ENCODE assay signal across 16 cellular contexts in genomic region chr6:72464791-72465691, GRCh38.
DNase-seq lines count a peak whose midpoint lies in the region; ATAC-seq, FAIRE-seq and TF ChIP-seq lines count a peak whose summit lies in the region.
"Had no signal": no experiment of that assay in that cellular context is flagged by ENCODE, and none has a peak within 500 bp of the region (broad histone marks: within the 10 kb centered on the region; RNA-seq: fewer than 3 reads in every experiment).

No MANE protein-coding gene starts in this region.

- no peak overlapping the region for H3K4me3 ChIP-seq in fibroblast of the aortic adventitia (ENCODE audit: low read depth, low read length)
- no peak overlapping the region for H3K4me3 ChIP-seq in skeletal muscle cell (ENCODE audit: low read depth, low read length)
- H3K4me3 ChIP-seq: ovary had no signal

- H3K27me3 Mint-ChIP-seq in activated naive CD4-positive, alpha-beta T cell treated with anti-CD3 and anti-CD28 coated beads, Interleukin-2, amount 10 ng/mL, durations not matched to agents 7 days and 5 days: no peaks in the 10 kb centered on the region

- no peak for TF ChIP-seq CTCF in fibroblast of the aortic adventitia (IDR thresholded peaks at IDR 0.05; ENCODE audit: insufficient read depth, low read length)

- H3K27ac Mint-ChIP-seq in activated naive CD4-positive, alpha-beta T cell treated with anti-CD3 and anti-CD28 coated beads, Interleukin-2, amount 10 ng/mL, durations not matched to agents 7 days and 5 days: no peak overlapping the region
- H3K27ac Mint-ChIP-seq: activated CD4-positive, alpha-beta memory T cell treated with anti-CD3 and anti-CD28 coated beads for 36 hours; activated naive CD8-positive, alpha-beta T cell treated with anti-CD3 and anti-CD28 coated beads, Interleukin-2, amount 50 U/mL, for 24 hours had no signal

- TF ChIP-seq POLR2A in H54 (IDR thresholded peaks at IDR 0.05; ENCODE audit: low read depth, low read length): no peak

- no peaks in the 10 kb centered on the region for H3K9me3 Mint-ChIP-seq in activated naive CD4-positive, alpha-beta T cell treated with anti-CD3 and anti-CD28 coated beads, Interleukin-2, amount 10 ng/mL, durations not matched to agents 7 days and 5 days
- H3K9me3 Mint-ChIP-seq: activated CD4-positive, alpha-beta memory T cell treated with anti-CD3 and anti-CD28 coated beads for 36 hours; activated naive CD8-positive, alpha-beta T cell treated with anti-CD3 and anti-CD28 coated beads, Interleukin-2, amount 50 U/mL, for 24 hours had no signal

- CTCF ChIA-PET in activated naive CD4-positive, alpha-beta T cell treated with anti-CD3 and anti-CD28 coated beads, Interleukin-2, amount 10 ng/mL, durations not matched to agents 7 days and 5 days (lab: Charles Lee): no interaction called here

- peak; percentile 100 for FAIRE-seq in H54 (lab: Jason Lieb, UNC)

- no peaks in the 10 kb centered on the region for H3K36me3 Mint-ChIP-seq in activated naive CD4-positive, alpha-beta T cell treated with anti-CD3 and anti-CD28 coated beads, Interleukin-2, amount 10 ng/mL, durations not matched to agents 7 days and 5 days
- H3K36me3 Mint-ChIP-seq: activated CD4-positive, alpha-beta memory T cell treated with anti-CD3 and anti-CD28 coated beads for 36 hours had no signal

- no peak for ATAC-seq in HG03571 (IDR thresholded peaks at IDR 0.05; ENCODE audit: unreplicated experiment)
- ATAC-seq: activated naive CD8-positive, alpha-beta T cell treated with anti-CD3 and anti-CD28 coated beads, Interleukin-2, amount 50 U/mL, for 24 hours; left colon had no signal

- DNase-seq in H54 (ENCODE audit: insufficient read length, low spot score) (peak; percentile 35), SW480 (ENCODE audit: low spot score) (peak; percentile 3), fibroblast of the aortic adventitia (ENCODE audit: low read depth) (peak; percentile 77), skeletal muscle cell (ENCODE audit: low read depth) (peak; percentile 63)
- no peak for DNase-seq in activated naive CD4-positive, alpha-beta T cell treated with anti-CD3 and anti-CD28 coated beads, Interleukin-2, amount 10 ng/mL, durations not matched to agents 7 days and 5 days
- DNase-seq in stimulated activated CD8-positive, alpha-beta memory T cell treated with anti-CD3 and anti-CD28 coated beads, Interleukin-4, amount 100 ng/mL, for 48 hours: no peak
- DNase-seq in activated CD4-positive, alpha-beta T cell treated with anti-CD3 and anti-CD28 coated beads for 1 hour: no peak
- DNase-seq: activated CD4-positive, alpha-beta memory T cell treated with anti-CD3 and anti-CD28 coated beads for 36 hours; activated naive CD8-positive, alpha-beta T cell treated with anti-CD3 and anti-CD28 coated beads, Interleukin-2, amount 50 U/mL, for 24 hours; DMS79; GOT3; left colon; NCI-H1092 treated with DMSO at 0.1 percent for 48 hours; NCI-H69; ovary had no signal

- no peak overlapping the region for H3K4me3 Mint-ChIP-seq in activated naive CD4-positive, alpha-beta T cell treated with anti-CD3 and anti-CD28 coated beads, Interleukin-2, amount 10 ng/mL, durations not matched to agents 7 days and 5 days
- H3K4me3 Mint-ChIP-seq: activated CD4-positive, alpha-beta memory T cell treated with anti-CD3 and anti-CD28 coated beads for 36 hours; activated naive CD8-positive, alpha-beta T cell treated with anti-CD3 and anti-CD28 coated beads, Interleukin-2, amount 50 U/mL, for 24 hours had no signal

- no peaks in the 10 kb centered on the region for H3K4me1 Mint-ChIP-seq in activated naive CD4-positive, alpha-beta T cell treated with anti-CD3 and anti-CD28 coated beads, Interleukin-2, amount 10 ng/mL, durations not matched to agents 7 days and 5 days
- H3K4me1 Mint-ChIP-seq: activated naive CD8-positive, alpha-beta T cell treated with anti-CD3 and anti-CD28 coated beads, Interleukin-2, amount 50 U/mL, for 24 hours had no signal

Comparison
In these comparisons a context has a peak if more than half of its experiments do, and no peak if none do; other contexts are left out.
1. DNase-seq: peak in H54 (single experiment), SW480 (single experiment), fibroblast of the aortic adventitia (single experiment) and skeletal muscle cell (single experiment); none in activated naive CD4-positive, alpha-beta T cell treated with anti-CD3 and anti-CD28 coated beads, Interleukin-2, amount 10 ng/mL, durations not matched to agents 7 days and 5 days (single experiment), stimulated activated CD8-positive, alpha-beta memory T cell treated with anti-CD3 and anti-CD28 coated beads, Interleukin-4, amount 100 ng/mL, for 48 hours (single experiment) and activated CD4-positive, alpha-beta T cell treated with anti-CD3 and anti-CD28 coated beads for 1 hour (single experiment).